In the genomic region with DNA sequence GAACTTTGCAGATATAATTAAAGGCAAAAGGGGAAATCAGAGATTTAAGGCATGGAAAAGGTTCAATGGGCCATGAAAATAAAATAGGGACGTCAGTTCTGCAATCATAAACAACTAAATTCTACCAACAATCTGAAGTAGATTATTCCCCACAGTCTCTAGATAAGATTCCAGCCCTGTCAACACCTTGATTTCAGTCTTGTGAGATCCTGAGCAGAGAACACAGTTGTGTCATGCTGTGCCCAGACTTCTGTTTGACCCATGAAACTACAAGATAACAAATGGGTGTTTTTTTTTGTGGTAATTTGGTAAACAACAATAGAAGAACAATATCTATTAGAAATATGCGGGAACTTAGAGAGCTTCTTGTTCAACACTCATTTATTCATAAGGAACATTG, we compare ENCODE assay signal across 8 cellular contexts.
"Had no signal": no experiment of that assay in that cellular context is flagged by ENCODE, and none has a peak within 500 bp of the region (broad histone marks: within the 10 kb centered on the region; RNA-seq: fewer than 3 reads in every experiment).

No MANE protein-coding gene starts in this region.

- H3K36me3 ChIP-seq: HAP-1 had no signal

- H3K4me3 ChIP-seq: GM23248, HAP-1 had no signal

- FAIRE-seq: HepG2 had no signal

- H3K9me3 ChIP-seq: HAP-1 had no signal

- H3K27ac ChIP-seq: GM23248, HL-60 had no signal

- DNase-seq: GM23248, GOT3, H7, HFFc6 had no signal

- H3K4me1 ChIP-seq: HAP-1 had no signal

- ATAC-seq: HCT116, HepG2 had no signal
